ENCODE assay signal across 8 cellular contexts in the genomic region with DNA sequence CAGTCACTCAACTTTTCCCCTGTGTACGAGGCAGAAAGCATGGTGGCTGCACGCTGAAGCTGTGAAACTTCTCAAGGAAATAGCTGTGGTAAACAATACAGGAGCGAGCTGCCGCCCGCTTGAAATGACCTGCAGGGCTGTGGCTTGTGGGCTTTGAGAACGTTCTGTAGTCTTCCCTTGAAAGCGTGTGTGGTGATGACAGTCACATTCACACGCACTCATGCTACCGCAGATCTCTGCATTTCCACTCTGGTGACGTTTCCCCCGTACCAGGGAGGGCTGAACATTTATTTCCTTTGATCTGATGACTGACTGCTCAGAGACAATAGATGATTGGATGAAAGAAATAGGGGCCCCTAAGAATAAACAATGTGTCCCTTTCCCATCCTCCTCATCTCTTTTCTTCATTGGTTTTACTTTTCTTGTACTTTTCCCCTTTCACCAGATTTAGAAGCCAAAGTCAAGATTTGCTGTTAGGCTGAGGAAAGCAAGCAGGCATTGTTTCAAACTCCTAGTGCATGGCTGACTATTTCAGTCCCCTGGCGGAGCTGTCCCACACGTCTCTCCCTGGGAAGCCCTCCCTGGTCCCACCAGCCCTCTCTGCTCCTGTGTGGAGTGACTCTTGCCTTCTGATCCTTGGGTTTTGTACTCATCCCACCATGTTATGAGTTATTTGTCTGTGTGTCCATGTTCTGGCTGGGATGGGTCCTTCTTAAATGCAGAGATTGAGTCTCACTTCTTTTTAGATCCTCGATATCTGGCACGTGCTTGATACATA. TPM values are rescaled to one million over a fixed set of nuclear protein-coding genes. Genes with fewer than 3 reads are reported as not detected.
DNase-seq lines count a peak whose midpoint lies in the region; ATAC-seq and TF ChIP-seq lines count a peak whose summit lies in the region.

No MANE protein-coding gene starts in this region.

- H3K9me3 ChIP-seq in WERI-Rb-1 (ENCODE audit: severe bottlenecking) (peaks cover 3% of the 10 kb centered on the region), neuronal stem cell (replicated peaks in 1 of 2; ENCODE audit: control insufficient read depth in 2 of 2, insufficient read depth in 1 of 2, low read depth in 1 of 2, low read length in 2 of 2) (no peaks in the 10 kb centered on the region), transverse colon (no peaks in the 10 kb centered on the region)

- H3K27ac ChIP-seq in WERI-Rb-1: peak overlapping the region; percentile 54
- H3K27ac ChIP-seq in caudate nucleus (ENCODE audit: low read depth, low read length): peak overlapping the region; percentile 49
- H3K27ac ChIP-seq in neuronal stem cell (replicated peaks; ENCODE audit: low read length): no peak overlapping the region
- peak overlapping the region; percentile 78 to 85 (median 81) for H3K27ac ChIP-seq in transverse colon

- no peaks in the 10 kb centered on the region for H3K79me1 ChIP-seq in neuronal stem cell (ENCODE audit: low read depth, low read length)

- no peak overlapping the region for H2BK120ac ChIP-seq in neuronal stem cell (ENCODE audit: low read depth, low read length)

- H3K4me2 ChIP-seq in neuronal stem cell (ENCODE audit: insufficient read depth, low read length, poor library complexity, severe bottlenecking): no peak overlapping the region

- peak overlapping the region; percentile 37 for H2AFZ ChIP-seq in neuronal stem cell (ENCODE audit: low read length)

- peak; percentile 69 for DNase-seq in GM10266 (ENCODE audit: extremely low spot score)
- no peak for DNase-seq in WERI-Rb-1
- DNase-seq in caudate nucleus (lab: John Stamatoyannopoulos, UW): peak in 6 of 61 donors; percentile 14 to 64 (median 20)
- no peak for DNase-seq in neuronal stem cell (ENCODE audit: low spot score)
- DNase-seq in transverse colon: peak; percentile 74
- no peak for DNase-seq in NCI-H1930 (lab: John Stamatoyannopoulos, UW)
- no peak for DNase-seq in amniotic stem cell (lab: John Stamatoyannopoulos, UW)

- H3K14ac ChIP-seq in neuronal stem cell (ENCODE audit: low read length): no peak overlapping the region

- H3K4ac ChIP-seq in neuronal stem cell (ENCODE audit: low read length): no peak overlapping the region

- H3K23ac ChIP-seq in neuronal stem cell (ENCODE audit: low read depth, low read length, poor library complexity): no peak overlapping the region

- no CpG with 5 or more reads among the region's 15 CpGs for WGBS in neuronal stem cell (ENCODE audit: extremely low coverage in 2 of 2, insufficient read length in 2 of 2, insufficient replicate concordance in 1 of 2), 2 donors
- 61 to 66% methylated on average over 5 to 15 of the region's 15 CpGs for WGBS in transverse colon (ENCODE audit: low coverage in 1 of 2), 2 donors

- peak; percentile 53 for ATAC-seq in HG02884 (IDR thresholded peaks at IDR 0.05; ENCODE audit: unreplicated experiment)

- H3K18ac ChIP-seq in neuronal stem cell (ENCODE audit: low read length): no peak overlapping the region

- H4K8ac ChIP-seq in neuronal stem cell (ENCODE audit: low read depth, low read length): no peak overlapping the region

- no peak overlapping the region for H2BK15ac ChIP-seq in neuronal stem cell (ENCODE audit: low read length)

- peak; percentile 98 for TF ChIP-seq EP300 in transverse colon (IDR thresholded peaks at IDR 0.05; ENCODE audit: low read depth)

- intact Hi-C loops in transverse colon (cut with DNase I; ENCODE audit: low total_unique reads): no loop called here

- no peak for TF ChIP-seq POLR2A in transverse colon (IDR thresholded peaks at IDR 0.05)

- H3K4me1 ChIP-seq in neuronal stem cell (ENCODE audit: control insufficient read depth in 2 of 2, insufficient read depth in 1 of 2, low read depth in 1 of 2, low read length in 2 of 2) (peaks cover 0 to 3% of the 10 kb centered on the region in 2 donors), transverse colon (peaks cover 0 to 25% (median 6%) of the 10 kb centered on the region in 4 donors)

- TF ChIP-seq CTCF in GM10266 (IDR thresholded peaks at IDR 0.05; ENCODE audit: control insufficient read depth, insufficient read depth, low read depth, missing control alignments) (no peak), WERI-Rb-1 (IDR thresholded peaks at IDR 0.05; ENCODE audit: low read depth, low read length) (no peak), transverse colon (IDR thresholded peaks at IDR 0.05) (no peak)

- no peak overlapping the region for H3K9ac ChIP-seq in neuronal stem cell (ENCODE audit: low read depth, low read length, poor library complexity)

- in situ Hi-C loops in transverse colon (cut with MboI; ENCODE audit: low pct_ligation_motif_present in 1 of 4, low pct_unique_long_range_greater_than_20kb in 1 of 4, low sequenced_read_pairs in 3 of 4): no loop called here

- no peak overlapping the region for H2BK12ac ChIP-seq in neuronal stem cell (ENCODE audit: low read length)

- no peak overlapping the region for H2BK5ac ChIP-seq in neuronal stem cell (ENCODE audit: low read length)

- H3K27me3 ChIP-seq in WERI-Rb-1 (ENCODE audit: insufficient read depth, low read depth, severe bottlenecking) (no peaks in the 10 kb centered on the region), neuronal stem cell (ENCODE audit: control insufficient read depth in 3 of 3, insufficient read depth in 3 of 3, low read depth in 1 of 3, low read length in 3 of 3) (peaks cover 0 to 16% (median 0%) of the 10 kb centered on the region in 3 experiments), transverse colon (no peaks in the 10 kb centered on the region)

- H4K91ac ChIP-seq in neuronal stem cell (ENCODE audit: low read depth, low read length, poor library complexity): no peak overlapping the region

- H3K4me3 ChIP-seq in WERI-Rb-1 (ENCODE audit: low read depth, low read length) (no peak overlapping the region), neuronal stem cell (ENCODE audit: low read length in 2 of 2) (no peak overlapping the region), transverse colon (no peak overlapping the region)

- H2AK5ac ChIP-seq in neuronal stem cell (ENCODE audit: low read depth, low read length): no peak overlapping the region

- H3K36me3 ChIP-seq in WERI-Rb-1 (no peaks in the 10 kb centered on the region), neuronal stem cell (replicated peaks in 1 of 2; ENCODE audit: control insufficient read depth in 2 of 2, insufficient read depth in 2 of 2, low read length in 2 of 2) (no peaks in the 10 kb centered on the region), transverse colon (no peaks in the 10 kb centered on the region)

RNA-seq across cellular contexts. Expression of gene SYTL3, which starts 3.9 kb away (rescaled TPM):
- 0.50 TPM for polyA plus RNA-seq in neuronal stem cell (2013, experiment 1 of 2)
- polyA plus RNA-seq in neuronal stem cell (2013, experiment 2 of 2): 0.43 TPM
- 1 to 10 TPM; 2.4 to 6.4 (median 2.9) TPM for total RNA-seq in transverse colon

RNA-seq across cellular contexts. Expression of gene DYNLT1, which starts 9.2 kb away (rescaled TPM):
- polyA plus RNA-seq in neuronal stem cell (2013, experiment 1 of 2): 158 TPM
- polyA plus RNA-seq in neuronal stem cell (2013, experiment 2 of 2): 158 TPM
- total RNA-seq in transverse colon: 100 to 1,000 TPM in 2 of 4 donors, 10 to 100 TPM in 1, 1 to 10 TPM in 1; 2.8 to 104 (median 75.5) TPM

Comparison
In these comparisons a context has a peak if more than half of its experiments do, and no peak if none do; other contexts are left out.
1. DNase-seq: peak in GM10266 (single experiment) and transverse colon (single experiment); none in WERI-Rb-1 (single experiment), neuronal stem cell (single experiment), NCI-H1930 (0 of 2) and amniotic stem cell (single experiment).